ENCODE assay signal across 9 cellular contexts in genomic region chr6:148508401-148509151, GRCh38.
A peak's percentile ranks its signal among the peaks of the same experiment; 100 is the strongest.
DNase-seq lines count a peak whose midpoint lies in the region; ATAC-seq, FAIRE-seq and TF ChIP-seq lines count a peak whose summit lies in the region.
"Had no signal": no experiment of that assay in that cellular context is flagged by ENCODE, and none has a peak within 500 bp of the region (broad histone marks: within the 10 kb centered on the region; RNA-seq: fewer than 3 reads in every experiment).

No MANE protein-coding gene starts in this region.

- peak in 1 of 3 experiments; percentile 9 for TF ChIP-seq CTCF in ascending aorta (IDR thresholded peaks at IDR 0.05)
- no peak for TF ChIP-seq CTCF in GM13976 (IDR thresholded peaks at IDR 0.05; ENCODE audit: borderline replicate concordance, control extremely low read depth, extremely low read depth, insufficient read depth, missing control alignments)

- TF ChIP-seq POLR2A in H54 (IDR thresholded peaks at IDR 0.05; ENCODE audit: low read depth, low read length), result no peak

- peaks cover 0 to 16% of the 10 kb centered on the region in 2 donors for H3K4me1 ChIP-seq in ascending aorta

- FAIRE-seq in H54 (lab: Jason Lieb, UNC), result no peak

- H3K27ac ChIP-seq in ascending aorta, result peak overlapping the region; percentile 84 to 86

- DNase-seq in ELR (ENCODE audit: low read depth) (peak; percentile 86), ascending aorta (ENCODE audit: low spot score in 2 of 2) (no peak), left cardiac atrium (no peak), renal cortical epithelial cell (ENCODE audit: low read depth) (peak; percentile 66), GM13976 (ENCODE audit: low spot score) (no peak), Kasumi-1 (lab: John Stamatoyannopoulos, UW) (no peak), H54 (ENCODE audit: insufficient read length, low spot score) (no peak), hepatic stellate cell (ENCODE audit: low spot score) (no peak)
- DNase-seq: activated naive CD8-positive, alpha-beta T cell treated with anti-CD3 and anti-CD28 coated beads, Interleukin-2, amount 10 ng/mL, durations not matched to agents 7 days and 5 days had no signal

- H3K27me3 ChIP-seq in ascending aorta, result no peaks in the 10 kb centered on the region

- peak; percentile 41 to 65 for ATAC-seq in left cardiac atrium

- H3K4me3 ChIP-seq in ascending aorta, result peak overlapping the region; percentile 51 to 67

- in situ Hi-C loops in GM13976 (cut with MboI; ENCODE audit: low sequenced_read_pairs, unreplicated experiment), result no loop called here

- intact Hi-C loops in ascending aorta (cut with DNase I) (loop anchor here (2.0 kb wide), 1 partner anchor 16 kb away; no protein-coding TSS in a partner anchor), left cardiac atrium (cut with DNase I) (no loop called here)

- H3K36me3 ChIP-seq in ascending aorta, result no peaks in the 10 kb centered on the region

- H3K9me3 ChIP-seq in ascending aorta, result no peaks in the 10 kb centered on the region

Comparison
In these comparisons a context has a peak if more than half of its experiments do, and no peak if none do; other contexts are left out.
1. DNase-seq: peak in ELR (single experiment) and renal cortical epithelial cell (single experiment); none in ascending aorta (0 of 2), left cardiac atrium (single experiment), GM13976 (single experiment), Kasumi-1 (0 of 2), H54 (single experiment) and hepatic stellate cell (single experiment).